ENCODE assay signal across 8 cellular contexts in the genomic region with DNA sequence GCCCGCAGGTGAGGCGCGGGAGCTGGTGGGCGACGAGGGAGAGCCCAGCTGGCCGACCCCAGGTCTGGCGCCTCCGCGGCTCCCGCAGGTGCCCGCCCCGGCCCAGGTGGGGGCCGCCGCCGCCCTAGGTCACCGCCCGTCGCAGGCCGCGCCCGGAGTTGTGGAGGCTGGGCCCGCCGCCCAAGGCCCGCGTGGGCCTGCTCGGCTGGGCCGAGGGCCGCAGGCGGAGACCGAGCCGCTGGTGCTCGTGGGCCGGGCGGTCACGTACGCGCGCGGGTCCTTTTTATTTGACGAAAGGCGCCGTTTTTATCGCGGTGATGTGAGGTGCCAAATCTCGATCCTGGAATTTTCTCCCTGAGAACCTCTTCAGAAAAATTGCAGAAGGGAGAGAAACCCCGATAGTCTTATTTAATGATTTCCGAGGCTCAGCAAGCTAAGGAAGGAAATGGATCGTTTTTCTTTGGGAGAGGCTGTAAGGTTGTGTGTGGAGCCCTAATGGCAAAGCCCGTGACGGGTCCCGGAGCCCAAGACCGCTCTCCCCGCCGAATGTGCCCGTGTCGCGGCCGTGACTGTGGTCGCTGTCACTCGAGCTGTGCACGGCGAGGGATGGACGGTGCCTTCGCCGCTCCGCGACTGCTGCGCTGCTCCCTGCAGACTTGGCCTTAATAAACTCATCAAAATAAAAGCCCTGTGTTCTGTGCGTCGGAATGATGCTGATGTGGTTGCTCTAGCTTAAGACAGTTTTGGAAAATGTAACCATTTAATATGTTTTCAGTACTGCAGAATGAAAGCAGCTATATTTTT. TPM values are rescaled to one million over a fixed set of nuclear protein-coding genes. Genes with fewer than 3 reads are reported as not detected.
DNase-seq lines count a peak whose midpoint lies in the region; ATAC-seq and TF ChIP-seq lines count a peak whose summit lies in the region.

No MANE protein-coding gene starts in this region.

- ATAC-seq in GM18870 (IDR thresholded peaks at IDR 0.05; ENCODE audit: unreplicated experiment) (peak; percentile 33), HG03108 (IDR thresholded peaks at IDR 0.05; ENCODE audit: unreplicated experiment) (peak; percentile 31)

- H3K27ac Mint-ChIP-seq in activated naive CD4-positive, alpha-beta T cell treated with anti-CD3 and anti-CD28 coated beads for 36 hours, result peak overlapping the region; percentile 61

- H3K4me3 Mint-ChIP-seq in activated naive CD4-positive, alpha-beta T cell treated with anti-CD3 and anti-CD28 coated beads for 36 hours, result peak overlapping the region; percentile 88

- WGBS in thyroid gland, 2 donors, result 0 to 1% methylated on average over 33 to 34 of the region's 70 CpGs

- H3K9me3 ChIP-seq in neural cell (ENCODE audit: low read length) (no peaks in the 10 kb centered on the region), thyroid gland (no peaks in the 10 kb centered on the region)

- peak in 1 of 2 donors; percentile 47 for TF ChIP-seq POLR2A in thyroid gland (IDR thresholded peaks at IDR 0.05)

- H2AFZ ChIP-seq in neural cell (ENCODE audit: low read depth, low read length), result peak overlapping the region; percentile 47

- intact Hi-C loops in activated naive CD4-positive, alpha-beta T cell treated with anti-CD3 and anti-CD28 coated beads for 36 hours (cut with micrococcal nuclease), result loop anchor here (1.0 to 5.0 kb wide), 11 partner anchors 58 to 671 kb away; a partner anchor contains a TSS
- intact Hi-C loops in thyroid gland (cut with DNase I), result no loop called here

- peak overlapping the region; percentile 67 for H3K27ac ChIP-seq in neural cell (ENCODE audit: low read length)
- peak overlapping the region; percentile 63 to 87 (median 75) for H3K27ac ChIP-seq in thyroid gland

- TF ChIP-seq CTCF in AG09309 (IDR thresholded peaks at IDR 0.05; ENCODE audit: control insufficient read depth, insufficient read depth, low read depth, low read length, missing control alignments) (no peak), neural cell (IDR thresholded peaks at IDR 0.05; ENCODE audit: poor library complexity, severe bottlenecking) (no peak), thyroid gland (IDR thresholded peaks at IDR 0.05) (no peak)

- no peaks in the 10 kb centered on the region for H3K36me3 Mint-ChIP-seq in activated naive CD4-positive, alpha-beta T cell treated with anti-CD3 and anti-CD28 coated beads for 36 hours (ENCODE audit: low read depth)

- peak overlapping the region; percentile 79 for H3K9ac ChIP-seq in neural cell (ENCODE audit: low read length)

- H4K20me1 ChIP-seq in neural cell (ENCODE audit: insufficient read depth), result peaks cover 4% of the 10 kb centered on the region

- TF ChIP-seq EP300 in neural cell (conservative IDR thresholded peaks at IDR 0.05; ENCODE audit: poor library complexity, severe bottlenecking), result no peak

- H3K4me3 ChIP-seq in AG09309 (ENCODE audit: control insufficient read depth, low read depth, low read length) (peak overlapping the region; percentile 93), neural cell (ENCODE audit: low read length) (peak overlapping the region; percentile 82), thyroid gland (replicated peaks in 1 of 3) (peak overlapping the region; percentile 48 to 84 (median 61))

- peaks cover 0 to 9% of the 10 kb centered on the region in 2 donors for H3K4me1 ChIP-seq in thyroid gland

- H3K27me3 ChIP-seq in neural cell (ENCODE audit: insufficient read depth, low read depth, low read length) (no peaks in the 10 kb centered on the region), thyroid gland (no peaks in the 10 kb centered on the region)

- no peaks in the 10 kb centered on the region for H3F3A ChIP-seq in neural cell (ENCODE audit: insufficient read depth, low read length, poor library complexity, severe bottlenecking)

- TF ChIP-seq RAD21 in neural cell (conservative IDR thresholded peaks at IDR 0.05), result no peak

- no peaks in the 10 kb centered on the region for H3K9me2 ChIP-seq in neural cell (ENCODE audit: insufficient read depth, low read length)

- DNase-seq in AG09309 (ENCODE audit: low read depth), result no peak
- peak; percentile 77 for DNase-seq in RPMI8226
- DNase-seq in activated naive CD4-positive, alpha-beta T cell treated with anti-CD3 and anti-CD28 coated beads for 36 hours, result peak; percentile 62
- peak; percentile 48 for DNase-seq in foreskin melanocyte
- peak; percentile 55 to 57 for DNase-seq in thyroid gland

- peaks cover 38% of the 10 kb centered on the region for H3K79me2 ChIP-seq in neural cell (replicated peaks; ENCODE audit: insufficient read depth, low read length)

- no peaks in the 10 kb centered on the region for H3K9me3 Mint-ChIP-seq in activated naive CD4-positive, alpha-beta T cell treated with anti-CD3 and anti-CD28 coated beads for 36 hours

- H3K27me3 Mint-ChIP-seq in activated naive CD4-positive, alpha-beta T cell treated with anti-CD3 and anti-CD28 coated beads for 36 hours (ENCODE audit: low read depth), result no peaks in the 10 kb centered on the region

- peaks cover 27% of the 10 kb centered on the region for H3K4me1 Mint-ChIP-seq in activated naive CD4-positive, alpha-beta T cell treated with anti-CD3 and anti-CD28 coated beads for 36 hours (ENCODE audit: low read depth)

- H3K4me2 ChIP-seq in neural cell (ENCODE audit: low read length), result peak overlapping the region; percentile 91

- H3K36me3 ChIP-seq in neural cell (ENCODE audit: insufficient read depth, low read length) (no peaks in the 10 kb centered on the region), thyroid gland (no peaks in the 10 kb centered on the region)

- CTCF ChIA-PET in activated naive CD4-positive, alpha-beta T cell treated with anti-CD3 and anti-CD28 coated beads for 36 hours (lab: Charles Lee), result interaction anchor here (0.6 to 3.0 kb wide), 5 partner anchors 17 to 887 kb away, joined by 3 to 10 read pairs (median 4); no protein-coding TSS in a partner anchor

TF ChIP-seq in neural cell, 6 proteins besides CTCF, POLR2A, EP300 and RAD21:
- TF ChIP-seq EZH2 (IDR thresholded peaks at IDR 0.05; ENCODE audit: borderline replicate concordance, insufficient read depth, low read length, poor library complexity, severe bottlenecking) (no peak), MXI1 (conservative IDR thresholded peaks at IDR 0.05; ENCODE audit: poor library complexity, severe bottlenecking) (peak; percentile 46), TAF1 (IDR thresholded peaks at IDR 0.05; ENCODE audit: low read depth) (peak; percentile 22)

RNA-seq across cellular contexts. Expression of a gene that starts 0.6 kb away (rescaled TPM):
- 10 to 100 TPM; 30.8 to 35.1 TPM for total RNA-seq in activated naive CD4-positive, alpha-beta T cell treated with anti-CD3 and anti-CD28 coated beads for 36 hours
- 25.9 and 28.8 TPM in 2 replicates for polyA plus RNA-seq in neural cell
- 94.5 and 97.4 TPM in 2 replicates for polyA minus RNA-seq in neural cell
- 10 to 100 TPM; 49.1 to 65.6 (median 59.6) TPM for total RNA-seq in thyroid gland

RNA-seq across cellular contexts. Expression of a gene that starts 28.4 kb away (rescaled TPM):
- total RNA-seq in activated naive CD4-positive, alpha-beta T cell treated with anti-CD3 and anti-CD28 coated beads for 36 hours, result 1 to 10 TPM; 1.5 to 1.6 TPM
- polyA plus RNA-seq in neural cell, result 1.3 and 4.8 TPM in 2 replicates
- polyA minus RNA-seq in neural cell, result not detected in 2 replicates
- total RNA-seq in thyroid gland, result 1 to 10 TPM in 1 of 4 donors, under 1 TPM in 1, not detected in 2; 0.56 to 1.6 TPM
